In the genomic region with DNA sequence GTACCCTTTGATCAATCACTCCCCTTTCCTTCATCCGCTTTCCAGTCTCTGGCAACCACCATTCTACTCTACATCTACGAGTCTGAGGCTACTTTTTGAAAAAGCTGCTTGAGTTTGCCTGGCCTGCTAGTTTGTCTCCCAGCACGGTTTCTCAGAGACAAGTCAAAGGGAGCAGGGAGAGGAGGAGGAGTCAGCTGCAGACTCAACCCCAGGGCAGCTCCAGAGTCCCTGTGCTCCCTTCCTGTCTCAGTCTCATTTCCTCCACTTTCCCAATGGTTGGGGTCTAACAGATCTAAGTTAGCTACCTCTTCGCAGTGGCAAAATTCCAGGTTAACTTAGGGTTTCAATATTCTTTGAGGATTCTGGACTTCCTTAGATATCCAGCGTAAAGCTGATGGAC, we compare ENCODE assay signal across 1 cellular context.
TF ChIP-seq lines count a peak whose summit lies in the region.

No MANE protein-coding gene starts in this region.

TF ChIP-seq in endothelial cell of umbilical vein, 7 proteins besides CTCF, POLR2A, EP300 and RAD21 (continued from another document):
- no peak for TF ChIP-seq MYC (IDR thresholded peaks at IDR 0.05; ENCODE audit: low read depth, low read length)
